ENCODE assay signal across 13 cellular contexts in the genomic region with DNA sequence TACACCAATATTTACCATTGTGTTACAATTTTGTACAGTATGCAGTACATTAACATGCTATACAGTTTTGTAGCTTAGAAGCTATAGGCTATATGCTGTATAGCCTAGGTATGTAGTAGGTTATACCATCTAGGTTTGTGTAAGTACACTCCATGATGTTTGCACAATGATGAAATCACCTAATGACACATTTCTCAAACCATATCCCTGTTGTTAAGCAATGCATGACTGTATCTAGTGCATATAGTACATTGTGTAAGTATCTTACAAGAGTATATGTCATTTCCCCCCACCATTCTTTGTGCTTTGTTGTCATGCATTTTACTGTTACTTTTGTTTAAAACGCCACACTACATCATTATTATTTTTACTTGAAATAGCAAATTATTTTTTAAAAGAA.
DNase-seq lines count a peak whose midpoint lies in the region; ATAC-seq and TF ChIP-seq lines count a peak whose summit lies in the region.
"Had no signal": no experiment of that assay in that cellular context is flagged by ENCODE, and none has a peak within 500 bp of the region (broad histone marks: within the 10 kb centered on the region; RNA-seq: fewer than 3 reads in every experiment).

No MANE protein-coding gene starts in this region.

- TF ChIP-seq CTCF in RWPE2 (IDR thresholded peaks at IDR 0.05; ENCODE audit: poor library complexity, severe bottlenecking) (no peak), fibroblast of the aortic adventitia (IDR thresholded peaks at IDR 0.05; ENCODE audit: insufficient read depth, low read length) (no peak), colonic mucosa (IDR thresholded peaks at IDR 0.05) (no peak)

- ATAC-seq in RWPE2 (ENCODE audit: low read depth) (peak; percentile 88), HG02798 (IDR thresholded peaks at IDR 0.05; ENCODE audit: poor library complexity, unreplicated experiment) (no peak)

- H3K4me1 ChIP-seq in RWPE2 (ENCODE audit: insufficient read depth, poor library complexity, severe bottlenecking) (peaks cover 12% of the 10 kb centered on the region), colonic mucosa (no peaks in the 10 kb centered on the region)

- no peaks in the 10 kb centered on the region for H3K9me3 ChIP-seq in RWPE2 (ENCODE audit: severe bottlenecking)
- no peaks in the 10 kb centered on the region for H3K9me3 ChIP-seq in colonic mucosa

- H3K27ac ChIP-seq in RWPE2 (ENCODE audit: poor library complexity, severe bottlenecking) (peak overlapping the region; percentile 28), colonic mucosa (no peak overlapping the region)
- H3K27ac ChIP-seq: SK-N-MC had no signal

- H3K36me3 ChIP-seq in RWPE2 (ENCODE audit: low read depth) (no peaks in the 10 kb centered on the region), colonic mucosa (no peaks in the 10 kb centered on the region)

- H3K9ac ChIP-seq in colonic mucosa (ENCODE audit: low read depth in 2 of 2, low read length in 2 of 2) = no peak overlapping the region

- intact Hi-C loops in colonic mucosa (cut with DNase I) = no loop called here

- H3K27me3 ChIP-seq in RWPE2 (ENCODE audit: insufficient read depth, poor library complexity, severe bottlenecking) (no peaks in the 10 kb centered on the region), colonic mucosa (no peaks in the 10 kb centered on the region)

- H3K4me3 ChIP-seq in RWPE2 (ENCODE audit: severe bottlenecking) (no peak overlapping the region), fibroblast of the aortic adventitia (ENCODE audit: low read depth, low read length) (no peak overlapping the region), colonic mucosa (no peak overlapping the region)
- H3K4me3 ChIP-seq: SK-N-MC had no signal

- DNase-seq in DMS53 treated with DMSO at 0.1 percent for 48 hours (lab: John Stamatoyannopoulos, UW; ENCODE audit: unreplicated experiment) (peak; percentile 99), HuH-7.5 (ENCODE audit: low spot score) (peak; percentile 19), RWPE2 (ENCODE audit: low spot score) (no peak), fibroblast of the aortic adventitia (ENCODE audit: low read depth) (peak; percentile 16), NCI-H774 (lab: John Stamatoyannopoulos, UW) (no peak), middle frontal gyrus (ENCODE audit: extremely low spot score, low spot score) (no peak), colonic mucosa (no peak)
- DNase-seq: activated CD4-positive, CD25-positive, alpha-beta regulatory T cell; immature natural killer cell; NCI-H524 treated with DMSO at 0.1 percent for 48 hours; stimulated activated CD4-positive, alpha-beta T cell treated with anti-CD3 and anti-CD28 coated beads, Interleukin-1b, Interleukin-23, amount 100 ng/mL, for 48 hours had no signal

Comparison
In these comparisons a context has a peak if more than half of its experiments do, and no peak if none do; other contexts are left out.
1. DNase-seq: peak in DMS53 treated with DMSO at 0.1 percent for 48 hours (single experiment), HuH-7.5 (single experiment) and fibroblast of the aortic adventitia (single experiment); none in RWPE2 (single experiment), NCI-H774 (single experiment), middle frontal gyrus (single experiment) and colonic mucosa (single experiment).